23 cellular contexts compared by ENCODE assay signal in the genomic region with DNA sequence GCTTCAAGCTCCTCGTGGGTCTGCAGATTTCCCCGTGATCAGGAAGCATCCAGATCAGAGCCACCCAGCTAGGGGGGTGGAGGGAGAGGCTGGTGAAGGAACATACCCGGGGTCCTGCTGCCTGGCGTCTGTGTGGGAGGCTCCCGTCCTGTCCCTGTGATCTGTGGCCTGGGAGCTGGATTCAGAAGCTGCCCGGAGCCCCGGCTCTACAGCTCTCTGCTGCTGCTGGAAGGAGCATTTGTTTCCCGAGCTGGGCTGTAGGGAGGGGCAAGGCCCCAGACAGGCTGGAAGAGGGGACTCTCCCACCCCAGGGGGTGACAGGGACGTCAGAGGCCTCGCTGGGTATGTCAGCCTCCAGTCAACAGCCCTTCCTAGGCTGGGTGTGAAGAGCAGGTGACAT. TPM values are rescaled to one million over a fixed set of nuclear protein-coding genes. Genes with fewer than 3 reads are reported as not detected.
"Had no signal": no experiment of that assay in that cellular context is flagged by ENCODE, and none has a peak within 500 bp of the region (broad histone marks: within the 10 kb centered on the region; RNA-seq: fewer than 3 reads in every experiment).

No MANE protein-coding gene starts in this region.

- H3K36me3 ChIP-seq: left lung, ovary, right lobe of liver, suprapubic skin, thyroid gland, vagina had no signal

- H3K4me1 Mint-ChIP-seq: stimulated activated naive B cell treated with anti-CD40 and anti-IgM and Interleukin-4, amounts not matched to agents 10 μg/mL and 1 μg/mL and 100 μg/mL, for 72 hours had no signal

- H3K4me3 ChIP-seq: coronary artery, left lung, ovary, right lobe of liver, suprapubic skin, thyroid gland, vagina had no signal

- H3K27me3 ChIP-seq: ovary, right lobe of liver, thyroid gland, vagina had no signal

- H3K27ac ChIP-seq: coronary artery, left lung, ovary, right lobe of liver, suprapubic skin, thyroid gland, vagina had no signal

- H3K9me3 Mint-ChIP-seq: effector memory CD8-positive, alpha-beta T cell; nephron; stimulated activated naive CD8-positive, alpha-beta T cell treated with anti-CD3 and anti-CD28 coated beads, Interleukin-15, Interleukin-2, amounts not matched to agents 100 ng/mL and 50 ng/mL, for 24 hours had no signal

- H3K27ac Mint-ChIP-seq: naive thymus-derived CD4-positive, alpha-beta T cell; nephron; progenitor cell of endocrine pancreas; stimulated activated naive B cell treated with anti-CD40 and anti-IgM and Interleukin-4, amounts not matched to agents 10 μg/mL and 1 μg/mL and 100 μg/mL, for 72 hours; stimulated activated naive CD8-positive, alpha-beta T cell treated with anti-CD3 and anti-CD28 coated beads, Interleukin-15, Interleukin-2, amounts not matched to agents 100 ng/mL and 50 ng/mL, for 24 hours had no signal

- H3K4me3 Mint-ChIP-seq: effector memory CD8-positive, alpha-beta T cell; naive thymus-derived CD4-positive, alpha-beta T cell; nephron; stimulated activated naive B cell treated with anti-CD40 and anti-IgM and Interleukin-4, amounts not matched to agents 10 μg/mL and 1 μg/mL and 100 μg/mL, for 72 hours; stimulated activated naive CD8-positive, alpha-beta T cell treated with anti-CD3 and anti-CD28 coated beads, Interleukin-15, Interleukin-2, amounts not matched to agents 100 ng/mL and 50 ng/mL, for 24 hours had no signal

- H3K9me3 ChIP-seq: right lobe of liver, thyroid gland had no signal

- DNase-seq: dermis blood vessel endothelial cell; effector memory CD8-positive, alpha-beta T cell; kidney; left cardiac atrium; left lung; mammary epithelial cell; mesendoderm; naive thymus-derived CD4-positive, alpha-beta T cell; occipital lobe; ovary; right lobe of liver; small intestine; stimulated activated CD4-positive, alpha-beta T cell treated with anti-CD3 and anti-CD28 coated beads, Interleukin-15, amount 100 ng/mL, for 24 hours; stimulated activated CD4-positive, alpha-beta T cell treated with anti-CD3 and anti-CD28 coated beads, Interleukin-2, amount 100 ng/mL, for 48 hours; stimulated activated naive B cell treated with anti-CD40 and anti-IgM and Interleukin-4, amounts not matched to agents 10 μg/mL and 1 μg/mL and 100 μg/mL, for 72 hours; thyroid gland; trophoblast cell had no signal

- H3K4me1 ChIP-seq: left lung, right lobe of liver, suprapubic skin, thyroid gland, vagina had no signal

RNA-seq across cellular contexts. Expression of gene SOX8, which starts 10.2 kb away (rescaled TPM):
- polyA plus RNA-seq: mammary epithelial cell had no signal
